ENCODE assay signal across 8 cellular contexts in the genomic region with DNA sequence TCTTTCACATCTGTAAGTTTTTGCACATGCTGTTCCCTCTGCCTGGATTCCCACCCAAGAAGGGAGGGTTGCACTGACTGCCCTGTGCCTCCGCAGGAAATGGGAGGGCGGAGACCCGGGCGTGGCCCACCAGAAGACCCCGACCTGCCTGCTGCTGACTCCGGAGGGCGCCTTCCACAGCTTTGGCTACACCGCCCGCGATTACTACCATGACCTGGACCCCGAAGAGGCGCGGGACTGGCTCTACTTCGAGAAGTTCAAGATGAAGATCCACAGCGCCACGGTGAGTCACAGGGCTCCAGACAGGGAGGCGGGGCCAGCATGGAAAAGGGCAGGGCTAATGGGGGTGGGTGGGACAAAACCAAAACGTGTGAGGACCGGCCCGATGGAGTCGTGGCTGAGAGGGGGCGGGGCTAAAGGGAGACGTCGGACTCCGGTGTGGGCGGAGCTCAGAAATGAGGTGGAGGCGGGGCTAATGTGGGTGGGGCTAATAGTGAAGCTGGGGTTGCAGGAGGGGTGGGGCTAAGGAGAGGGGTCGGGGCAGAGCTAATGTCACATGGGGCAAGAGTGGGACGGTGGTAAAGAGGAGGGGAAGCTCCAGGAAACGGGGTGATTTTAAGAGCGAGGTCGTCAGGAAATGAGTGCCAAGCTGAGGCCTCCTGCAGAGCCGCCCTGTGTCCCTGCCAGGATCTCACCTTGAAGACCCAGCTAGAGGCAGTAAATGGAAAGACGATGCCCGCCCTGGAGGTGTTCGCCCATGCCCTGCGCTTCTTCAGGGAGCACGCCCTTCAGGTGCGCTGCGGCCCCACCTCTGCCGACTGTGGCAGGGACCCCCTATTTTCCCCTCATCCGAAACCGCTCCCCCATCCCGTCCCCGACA. TPM values are rescaled to one million over a fixed set of nuclear protein-coding genes. Genes with fewer than 3 reads are reported as not detected.
DNase-seq lines count a peak whose midpoint lies in the region; ATAC-seq and TF ChIP-seq lines count a peak whose summit lies in the region.

No MANE protein-coding gene starts in this region.

- peaks cover 0 to 7% (median 2%) of the 10 kb centered on the region in 4 donors for H3K4me1 ChIP-seq in Peyer's patch
- H3K4me1 ChIP-seq in right atrium auricular region, result peaks cover 0 to 31% of the 10 kb centered on the region in 2 donors

- H3K9me3 ChIP-seq in Peyer's patch (no peaks in the 10 kb centered on the region), right atrium auricular region (no peaks in the 10 kb centered on the region)

- ATAC-seq in GM18502 (IDR thresholded peaks at IDR 0.05; ENCODE audit: poor library complexity, unreplicated experiment), result no peak

- no peaks in the 10 kb centered on the region for H3K36me3 ChIP-seq in Peyer's patch
- no peaks in the 10 kb centered on the region for H3K36me3 ChIP-seq in right atrium auricular region

- H3K27me3 ChIP-seq in Peyer's patch (peaks cover 0 to under 1% of the 10 kb centered on the region in 2 donors), right atrium auricular region (no peaks in the 10 kb centered on the region)

- H3K27ac ChIP-seq in Peyer's patch (no peak overlapping the region), right atrium auricular region (no peak overlapping the region)

- DNase-seq in NCI-H1417 (lab: John Stamatoyannopoulos, UW), result peak; percentile 26 to 81 (median 45)
- DNase-seq in NCI-H1417 treated with DMSO at 0.1 percent for 48 hours (lab: John Stamatoyannopoulos, UW), result no peak
- DNase-seq in Peyer's patch, result peak; percentile 63 to 87 (median 75)
- DNase-seq in activated effector memory CD4-positive, alpha-beta T cell treated with Interleukin-2 at 50 U/mL for 16 hours, result peak; percentile 54
- DNase-seq in right atrium auricular region (ENCODE audit: low spot score), result peak; percentile 70
- DNase-seq in stimulated activated CD4-positive, alpha-beta T cell treated with anti-CD3 and anti-CD28 coated beads, Interleukin-1b, Interleukin-23, amount 100 ng/mL, for 4 hours (ENCODE audit: low read depth in 2 of 2), result peak; percentile 60 to 66
- no peak for DNase-seq in globus pallidus (ENCODE audit: low spot score)

- peak overlapping the region in 2 of 4 donors; percentile 6 to 32 for H3K4me3 ChIP-seq in Peyer's patch
- H3K4me3 ChIP-seq in right atrium auricular region, result peak overlapping the region in 1 of 2 donors; percentile 2

- TF ChIP-seq POLR2A in Peyer's patch (IDR thresholded peaks at IDR 0.05), result no peak

- TF ChIP-seq CTCF in Peyer's patch (IDR thresholded peaks at IDR 0.05) (no peak), right atrium auricular region (IDR thresholded peaks at IDR 0.05) (no peak)

RNA-seq across cellular contexts. Expression of a gene that starts 12.6 kb away (rescaled TPM):
- total RNA-seq in Peyer's patch, result 1 to 10 TPM; 1.2 to 4.3 (median 2.3) TPM
- total RNA-seq in right atrium auricular region, result 10 to 100 TPM; 11.2 to 13.4 TPM

RNA-seq across cellular contexts. Expression of a gene that starts 22.5 kb away (rescaled TPM):
- total RNA-seq in Peyer's patch (10 to 100 TPM in 2 of 4 donors, 1 to 10 TPM in 2; 7.4 to 13.2 (median 10.2) TPM), right atrium auricular region (10 to 100 TPM; 10.8 to 11.2 TPM)

RNA-seq across cellular contexts. Expression of a gene that starts 32.6 kb away (rescaled TPM):
- total RNA-seq in Peyer's patch, result 10 to 100 TPM in 2 of 4 donors, 1 to 10 TPM in 2; 2.3 to 10.7 (median 7.8) TPM
- 1 to 10 TPM; 3.2 to 3.9 TPM for total RNA-seq in right atrium auricular region

RNA-seq across cellular contexts. Expression of a gene that starts 36.2 kb away (rescaled TPM):
- total RNA-seq in Peyer's patch, result not detected
- under 1 TPM in 1 of 2 donors, not detected in 1; 0.31 TPM for total RNA-seq in right atrium auricular region

RNA-seq across cellular contexts. Expression of a gene that starts 41.5 kb away (rescaled TPM):
- total RNA-seq in Peyer's patch (10 to 100 TPM; 39.8 to 61.9 (median 47.0) TPM), right atrium auricular region (10 to 100 TPM; 49.1 to 77.1 TPM)

Comparison
In these comparisons a context has a peak if more than half of its experiments do, and no peak if none do; other contexts are left out.
1. DNase-seq: peak in NCI-H1417 (3 of 3), Peyer's patch (3 of 3), activated effector memory CD4-positive, alpha-beta T cell treated with Interleukin-2 at 50 U/mL for 16 hours (single experiment), right atrium auricular region (single experiment) and stimulated activated CD4-positive, alpha-beta T cell treated with anti-CD3 and anti-CD28 coated beads, Interleukin-1b, Interleukin-23, amount 100 ng/mL, for 4 hours (2 of 2); none in NCI-H1417 treated with DMSO at 0.1 percent for 48 hours (single experiment) and globus pallidus (single experiment).